Comparison of ENCODE assay signal across 11 cellular contexts in the genomic region with DNA sequence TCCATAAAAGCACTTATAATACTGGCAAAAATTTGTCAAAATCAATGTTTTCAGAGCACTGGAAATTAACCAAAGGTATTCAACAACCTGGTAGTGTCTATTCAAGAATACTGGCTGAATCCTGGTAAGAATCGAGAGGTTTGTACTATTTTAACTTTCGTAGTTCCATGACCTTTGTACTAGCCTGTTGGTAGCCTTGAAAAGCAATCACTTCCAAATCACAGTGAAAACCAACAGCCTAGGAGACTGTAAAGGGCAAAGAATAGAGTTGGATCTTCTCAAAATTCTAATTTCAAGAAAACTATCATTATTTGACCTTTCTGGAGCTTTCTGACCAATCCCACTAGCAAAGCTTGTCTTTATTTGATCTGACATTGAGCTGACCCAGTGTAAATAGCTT.
"Had no signal": no experiment of that assay in that cellular context is flagged by ENCODE, and none has a peak within 500 bp of the region (broad histone marks: within the 10 kb centered on the region; RNA-seq: fewer than 3 reads in every experiment).

No MANE protein-coding gene starts in this region.

- H3K4me3 ChIP-seq: GM23248, GM23338, HAP-1 had no signal

- FAIRE-seq: H1, H54 had no signal

- H3K9ac ChIP-seq: GM23248 had no signal

- H3K4me1 ChIP-seq: HAP-1 had no signal

- H3K9me3 ChIP-seq: HAP-1 had no signal

- H3K4me2 ChIP-seq: GM23338 had no signal

- H3K36me3 ChIP-seq: HAP-1 had no signal

- H3K27ac ChIP-seq: GM23248 had no signal

- H2AFZ ChIP-seq: GM23248, GM23338 had no signal

- ATAC-seq: GM23338, HCT116 had no signal

- DNase-seq: GM23248, GOT3, H7, H9, HCEC 1CT, HFFc6 had no signal
